ENCODE assay signal across 23 cellular contexts in genomic region chr10:97456034-97456685, GRCh38. TPM values are rescaled to one million over a fixed set of nuclear protein-coding genes. Genes with fewer than 3 reads are reported as not detected.
DNase-seq lines count a peak whose midpoint lies in the region; ATAC-seq and TF ChIP-seq lines count a peak whose summit lies in the region.
"Had no signal": no experiment of that assay in that cellular context is flagged by ENCODE, and none has a peak within 500 bp of the region (broad histone marks: within the 10 kb centered on the region; RNA-seq: fewer than 3 reads in every experiment).

No MANE protein-coding gene starts in this region.

- H3K4me3 Mint-ChIP-seq in activated T-cell treated with anti-CD3 and anti-CD28 coated beads, Interleukin-2, amount 50 U/mL, for 24 hours, result no peak overlapping the region
- no peak overlapping the region for H3K4me3 Mint-ChIP-seq in GM23338
- H3K4me3 Mint-ChIP-seq in type B pancreatic cell, result no peak overlapping the region
- H3K4me3 Mint-ChIP-seq: endodermal cell; H9; IgD-negative memory B cell; T-helper 1 cell treated with Interleukin-12 subunit alpha and Interleukin-12 subunit beta and Interleukin-4 antibody, amounts not matched to agents 30 μg/mL and 1 μg/mL, for 36 hours had no signal

- H3K27me3 ChIP-seq in GM23338 (ENCODE audit: insufficient read depth) (no peaks in the 10 kb centered on the region), osteoblast (ENCODE audit: insufficient read depth, low read length) (no peaks in the 10 kb centered on the region)
- H3K27me3 ChIP-seq: BLaER1 treated with 17β-estradiol and CSF1 and Interleukin-3, amounts not matched to agents 10 nM and 100 nM; body of pancreas; right atrium auricular region had no signal

- H3K27me3 Mint-ChIP-seq in activated T-cell treated with anti-CD3 and anti-CD28 coated beads, Interleukin-2, amount 50 U/mL, for 24 hours, result no peaks in the 10 kb centered on the region
- peaks cover 19% of the 10 kb centered on the region for H3K27me3 Mint-ChIP-seq in GM23338 (ENCODE audit: insufficient read depth, low read depth, poor library complexity)
- H3K27me3 Mint-ChIP-seq in type B pancreatic cell, result no peaks in the 10 kb centered on the region
- H3K27me3 Mint-ChIP-seq: IgD-negative memory B cell had no signal

- H2AFZ ChIP-seq in GM23338 (no peak overlapping the region), osteoblast (ENCODE audit: low read length) (no peak overlapping the region)

- H4K20me1 ChIP-seq in GM23338 (replicated peaks; ENCODE audit: insufficient read depth) (peaks cover 17% of the 10 kb centered on the region), osteoblast (ENCODE audit: insufficient read depth, low read length) (peaks cover 32% of the 10 kb centered on the region)

- H3K9me2 ChIP-seq in GM23338 (ENCODE audit: insufficient read depth), result no peaks in the 10 kb centered on the region

- H3K4me1 ChIP-seq in GM23338 (ENCODE audit: insufficient read depth) (no peaks in the 10 kb centered on the region), osteoblast (ENCODE audit: insufficient read depth, low read length) (no peaks in the 10 kb centered on the region)
- H3K4me1 ChIP-seq: A549 had no signal

- peak overlapping the region; percentile 50; the same call in 1 of the 2 replicates for H3K27ac ChIP-seq in GM23338 (ENCODE audit: low read depth)
- peak overlapping the region; percentile 17 for H3K27ac ChIP-seq in osteoblast (ENCODE audit: low read depth, low read length)
- H3K27ac ChIP-seq: A549; BLaER1 treated with 17β-estradiol and CSF1 and Interleukin-3, amounts not matched to agents 10 nM and 100 nM; body of pancreas; right atrium auricular region had no signal

- H3K36me3 Mint-ChIP-seq in activated T-cell treated with anti-CD3 and anti-CD28 coated beads, Interleukin-2, amount 50 U/mL, for 24 hours (ENCODE audit: low read depth), result peaks cover 98% of the 10 kb centered on the region
- peaks cover 86% of the 10 kb centered on the region for H3K36me3 Mint-ChIP-seq in GM23338 (ENCODE audit: low read depth)
- H3K36me3 Mint-ChIP-seq in type B pancreatic cell, result peaks cover 32% of the 10 kb centered on the region

- no peaks in the 10 kb centered on the region for H3K9me3 ChIP-seq in osteoblast (ENCODE audit: low read depth, low read length)
- H3K9me3 ChIP-seq: A549; BLaER1 treated with 17β-estradiol and CSF1 and Interleukin-3, amounts not matched to agents 10 nM and 100 nM; body of pancreas; right atrium auricular region had no signal

- H3K36me3 ChIP-seq in GM23338 (ENCODE audit: insufficient read depth) (peaks cover 43% of the 10 kb centered on the region), osteoblast (ENCODE audit: insufficient read depth, low read length) (peaks cover 76% of the 10 kb centered on the region)

- H3K9me3 Mint-ChIP-seq in activated T-cell treated with anti-CD3 and anti-CD28 coated beads, Interleukin-2, amount 50 U/mL, for 24 hours, result no peaks in the 10 kb centered on the region
- H3K9me3 Mint-ChIP-seq in GM23338 (no peaks in the 10 kb centered on the region), type B pancreatic cell (no peaks in the 10 kb centered on the region)
- H3K9me3 Mint-ChIP-seq: endodermal cell; H9; IgD-negative memory B cell; T-helper 1 cell treated with Interleukin-12 subunit alpha and Interleukin-12 subunit beta and Interleukin-4 antibody, amounts not matched to agents 30 μg/mL and 1 μg/mL, for 36 hours had no signal

- peaks cover 11% of the 10 kb centered on the region; the same call in 1 of the 2 replicates for H3K79me2 ChIP-seq in GM23338 (replicated peaks; ENCODE audit: insufficient read depth)
- peaks cover 55% of the 10 kb centered on the region for H3K79me2 ChIP-seq in osteoblast (ENCODE audit: insufficient read depth, low read length)

- no peak overlapping the region for H3K4me2 ChIP-seq in GM23338
- no peak overlapping the region for H3K4me2 ChIP-seq in osteoblast (ENCODE audit: insufficient read depth, low read length)
- H3K4me2 ChIP-seq: A549; BLaER1 treated with 17β-estradiol and CSF1 and Interleukin-3, amounts not matched to agents 10 nM and 100 nM had no signal

- H3K27ac Mint-ChIP-seq in activated T-cell treated with anti-CD3 and anti-CD28 coated beads, Interleukin-2, amount 50 U/mL, for 24 hours, result peak overlapping the region; percentile 95
- H3K27ac Mint-ChIP-seq in GM23338 (no peak overlapping the region), type B pancreatic cell (no peak overlapping the region)

- no peak for DNase-seq in activated T-cell treated with anti-CD3 and anti-CD28 coated beads, Interleukin-2, amount 50 U/mL, for 24 hours
- no peak for DNase-seq in activated T-cell treated with anti-CD3 and anti-CD28 coated beads, Interleukin-2, amount 50 U/mL, for 1 hour
- DNase-seq in GM23338 (ENCODE audit: low spot score), result no peak
- DNase-seq in astrocyte of the hippocampus (ENCODE audit: low read depth, low spot score), result peak; percentile 30
- DNase-seq in osteoblast (ENCODE audit: insufficient read length, low spot score, missing footprints), result peak; percentile 73
- DNase-seq in COLO829 (ENCODE audit: low spot score), result no peak
- no peak for DNase-seq in type B pancreatic cell (ENCODE audit: extremely low spot score, unreplicated experiment)
- DNase-seq: activated CD4-positive, alpha-beta T cell treated with anti-CD3 and anti-CD28 coated beads for 48 hours; activated CD8-positive, alpha-beta memory T cell treated with anti-CD3 and anti-CD28 coated beads, Interleukin-2, amount 50 U/mL, for 48 hours; body of pancreas; endodermal cell; H9; kidney; NCI-H1417; NCI-H446; OCI-M1; stimulated activated CD8-positive, alpha-beta memory T cell treated with anti-CD3 and anti-CD28 coated beads, Interleukin-4, amount 100 ng/mL, for 48 hours had no signal

- H3K4me1 Mint-ChIP-seq in activated T-cell treated with anti-CD3 and anti-CD28 coated beads, Interleukin-2, amount 50 U/mL, for 24 hours (ENCODE audit: low read depth), result peaks cover 43% of the 10 kb centered on the region
- H3K4me1 Mint-ChIP-seq in GM23338, result no peaks in the 10 kb centered on the region
- peaks cover 5% of the 10 kb centered on the region for H3K4me1 Mint-ChIP-seq in type B pancreatic cell (ENCODE audit: unreplicated experiment)
- H3K4me1 Mint-ChIP-seq: endodermal cell, H9, IgD-negative memory B cell had no signal

- TF ChIP-seq CTCF in GM23338 (conservative IDR thresholded peaks at IDR 0.05; ENCODE audit: low read depth in 2 of 2) (no peak), osteoblast (IDR thresholded peaks at IDR 0.05; ENCODE audit: extremely low read depth, low read depth, low read length) (no peak), type B pancreatic cell (conservative IDR thresholded peaks at IDR 0.05) (no peak)

- peaks cover 17% of the 10 kb centered on the region; the same call in 1 of the 2 replicates for H3F3A ChIP-seq in GM23338 (replicated peaks; ENCODE audit: low read depth)

- ATAC-seq in GM23338 (no peak), HG02870 (IDR thresholded peaks at IDR 0.05; ENCODE audit: unreplicated experiment) (no peak)
- ATAC-seq: A549, body of pancreas had no signal

- no peak overlapping the region for H3K4me3 ChIP-seq in GM23338
- H3K4me3 ChIP-seq in osteoblast (ENCODE audit: insufficient read depth, low read length), result no peak overlapping the region
- H3K4me3 ChIP-seq: A549; BLaER1 treated with 17β-estradiol and CSF1 and Interleukin-3, amounts not matched to agents 10 nM and 100 nM; body of pancreas; right atrium auricular region had no signal

TF ChIP-seq in GM23338, 12 proteins besides CTCF, POLR2A, EP300 and RAD21 (continues in another document):
- TF ChIP-seq EZH2phosphoT487 (IDR thresholded peaks at IDR 0.05; ENCODE audit: unreplicated experiment), result no peak
- TF ChIP-seq JUNB (IDR thresholded peaks at IDR 0.05; ENCODE audit: unreplicated experiment), result no peak
- no peak for TF ChIP-seq NANOG (IDR thresholded peaks at IDR 0.05; ENCODE audit: borderline replicate concordance)

RNA-seq across cellular contexts. Expression of gene ZDHHC16, which starts 10.2 kb away (rescaled TPM):
- 58.1 and 58.2 TPM in 2 replicates for total RNA-seq in GM23338 (2014; rRNA removed; shearing (Covaris generic))
- 33.3 and 35.1 TPM in 2 replicates for polyA plus RNA-seq in GM23338 (2016; fragmentation: Nextera tagmentation; extraction: Ambion mirVana)
- total RNA-seq in osteoblast (39.8 and 45.1 TPM in 2 replicates), type B pancreatic cell (ENCODE audit: low replicate concordance) (50.7 and 53.7 TPM in 2 replicates)

RNA-seq across cellular contexts. Expression of gene EXOSC1, which starts 10.4 kb away (rescaled TPM):
- total RNA-seq in GM23338 (2014; rRNA removed; shearing (Covaris generic)), result 63.6 and 66.3 TPM in 2 replicates
- 127 and 131 TPM in 2 replicates for polyA plus RNA-seq in GM23338 (2016; fragmentation: Nextera tagmentation; extraction: Ambion mirVana)
- total RNA-seq in osteoblast (40.2 and 47.4 TPM in 2 replicates), type B pancreatic cell (ENCODE audit: low replicate concordance) (34.8 and 36.1 TPM in 2 replicates)

RNA-seq across cellular contexts. Expression of gene PGAM1, which starts 30.2 kb away (rescaled TPM):
- 870 and 930 TPM in 2 replicates for total RNA-seq in GM23338 (2014; rRNA removed; shearing (Covaris generic))
- 492 and 497 TPM in 2 replicates for polyA plus RNA-seq in GM23338 (2016; fragmentation: Nextera tagmentation; extraction: Ambion mirVana)
- total RNA-seq in osteoblast (256 and 330 TPM in 2 replicates), type B pancreatic cell (ENCODE audit: low replicate concordance) (200 and 207 TPM in 2 replicates)

RNA-seq across cellular contexts. Expression of gene MMS19, which starts 42.1 kb away (rescaled TPM):
- 221 and 252 TPM in 2 replicates for total RNA-seq in GM23338 (2014; rRNA removed; shearing (Covaris generic))
- polyA plus RNA-seq in GM23338 (2016; fragmentation: Nextera tagmentation; extraction: Ambion mirVana), result 74.7 and 81.5 TPM in 2 replicates
- total RNA-seq in osteoblast, result 60.4 and 63.0 TPM in 2 replicates
- total RNA-seq in type B pancreatic cell (ENCODE audit: low replicate concordance), result 85.9 and 94.8 TPM in 2 replicates

RNA-seq across cellular contexts. Expression of gene UBTD1, which starts 42.6 kb away (rescaled TPM):
- 21.5 and 29.0 TPM in 2 replicates for total RNA-seq in GM23338 (2014; rRNA removed; shearing (Covaris generic))
- polyA plus RNA-seq in GM23338 (2016; fragmentation: Nextera tagmentation; extraction: Ambion mirVana), result 17.3 and 20.4 TPM in 2 replicates
- total RNA-seq in osteoblast (29.0 and 32.7 TPM in 2 replicates), type B pancreatic cell (ENCODE audit: low replicate concordance) (11.6 and 16.1 TPM in 2 replicates)

Comparison
In these comparisons a context has a peak if more than half of its experiments do, and no peak if none do; other contexts are left out.
1. DNase-seq: peak in astrocyte of the hippocampus (single experiment) and osteoblast (single experiment); none in activated T-cell treated with anti-CD3 and anti-CD28 coated beads, Interleukin-2, amount 50 U/mL, for 24 hours (single experiment), activated T-cell treated with anti-CD3 and anti-CD28 coated beads, Interleukin-2, amount 50 U/mL, for 1 hour (single experiment), GM23338 (single experiment), COLO829 (single experiment) and type B pancreatic cell (single experiment).